8 cellular contexts compared by ENCODE assay signal in the genomic region with DNA sequence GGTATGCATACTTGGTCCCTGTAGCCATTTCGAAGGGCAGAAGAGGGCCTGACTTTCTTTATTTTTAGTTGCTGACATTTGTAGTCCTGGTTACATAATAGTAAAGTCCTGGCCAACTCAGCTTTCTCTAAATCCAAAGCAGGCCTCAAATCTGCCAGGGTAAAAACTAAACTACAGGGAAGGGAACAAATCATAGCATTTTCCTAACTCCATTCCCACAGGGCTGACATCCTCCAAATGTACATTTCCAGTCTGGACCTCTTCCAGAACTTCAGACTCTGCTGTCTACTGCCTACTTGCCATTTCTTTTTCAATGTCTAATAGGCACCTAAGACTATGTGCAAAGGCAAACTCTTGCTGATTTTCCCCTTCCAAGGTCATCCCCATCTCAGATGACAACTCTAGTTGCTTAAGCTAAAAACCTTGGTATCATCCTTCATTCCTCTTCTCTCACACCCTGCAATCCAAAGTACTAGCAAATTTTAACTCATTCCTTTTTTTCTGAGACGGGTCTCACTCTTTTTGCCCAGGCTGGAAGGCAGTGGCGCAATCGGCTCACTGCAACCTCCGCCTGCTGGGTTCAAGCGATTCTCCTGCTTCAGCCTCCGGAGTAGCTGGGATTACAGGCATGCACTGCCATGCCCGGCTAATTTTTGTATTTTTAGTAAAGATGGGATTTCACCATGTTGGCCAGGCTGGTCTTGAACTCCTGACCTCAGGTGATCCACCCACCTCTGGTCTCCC. TPM values are rescaled to one million over a fixed set of nuclear protein-coding genes. Genes with fewer than 3 reads are reported as not detected.
DNase-seq lines count a peak whose midpoint lies in the region.

No MANE protein-coding gene starts in this region.

- H3K36me3 Mint-ChIP-seq in T-helper 2 cell treated with Interferon-gamma antibody and Interleukin-4, amounts not matched to agents 5 μg/mL and 100 μg/mL, for 36 hours (ENCODE audit: low read depth), result peaks cover 62% of the 10 kb centered on the region
- H3K36me3 Mint-ChIP-seq in activated naive CD8-positive, alpha-beta T cell treated with anti-CD3 and anti-CD28 coated beads for 36 hours, result peaks cover 48% of the 10 kb centered on the region
- H3K36me3 Mint-ChIP-seq in immature natural killer cell, result peaks cover 8 to 44% (median 13%) of the 10 kb centered on the region in 3 donors

- H3K4me3 Mint-ChIP-seq in T-helper 2 cell treated with Interferon-gamma antibody and Interleukin-4, amounts not matched to agents 5 μg/mL and 100 μg/mL, for 36 hours, result peak overlapping the region; percentile 97
- peak overlapping the region; percentile 98 for H3K4me3 Mint-ChIP-seq in activated naive CD8-positive, alpha-beta T cell treated with anti-CD3 and anti-CD28 coated beads for 36 hours
- peak overlapping the region; percentile 56 to 99 (median 98) for H3K4me3 Mint-ChIP-seq in immature natural killer cell

- peaks cover 33% of the 10 kb centered on the region for H3K4me1 Mint-ChIP-seq in T-helper 2 cell treated with Interferon-gamma antibody and Interleukin-4, amounts not matched to agents 5 μg/mL and 100 μg/mL, for 36 hours (ENCODE audit: low read depth)
- H3K4me1 Mint-ChIP-seq in activated naive CD8-positive, alpha-beta T cell treated with anti-CD3 and anti-CD28 coated beads for 36 hours, result peaks cover 53% of the 10 kb centered on the region
- H3K4me1 Mint-ChIP-seq in immature natural killer cell, result peaks cover 45 to 46% of the 10 kb centered on the region in 2 donors

- no peak for DNase-seq in T-helper 2 cell treated with Interferon-gamma antibody and Interleukin-4, amounts not matched to agents 5 μg/mL and 100 μg/mL, for 36 hours (ENCODE audit: low spot score)
- DNase-seq in T-helper 2 cell, result no peak
- no peak for DNase-seq in activated naive CD8-positive, alpha-beta T cell treated with anti-CD3 and anti-CD28 coated beads for 36 hours
- no peak for DNase-seq in immature natural killer cell
- peak; percentile 11 for DNase-seq in stromal cell of bone marrow (ENCODE audit: low read depth)
- no peak for DNase-seq in RKO (ENCODE audit: low spot score)
- DNase-seq in stimulated activated CD4-positive, alpha-beta T cell treated with anti-CD3 and anti-CD28 coated beads, Interleukin-1b, Interleukin-23, amount 100 ng/mL, for 48 hours, result no peak
- DNase-seq in occipital lobe (lab: John Stamatoyannopoulos, UW), result no peak

- H3K27me3 Mint-ChIP-seq in T-helper 2 cell treated with Interferon-gamma antibody and Interleukin-4, amounts not matched to agents 5 μg/mL and 100 μg/mL, for 36 hours (ENCODE audit: low read depth), result peaks cover 5% of the 10 kb centered on the region
- peaks cover 4% of the 10 kb centered on the region for H3K27me3 Mint-ChIP-seq in activated naive CD8-positive, alpha-beta T cell treated with anti-CD3 and anti-CD28 coated beads for 36 hours
- H3K27me3 Mint-ChIP-seq in immature natural killer cell (ENCODE audit: low read depth in 3 of 3), result peaks cover 30 to 39% (median 38%) of the 10 kb centered on the region in 3 donors

- H3K27ac Mint-ChIP-seq in T-helper 2 cell treated with Interferon-gamma antibody and Interleukin-4, amounts not matched to agents 5 μg/mL and 100 μg/mL, for 36 hours, result peak overlapping the region; percentile 22
- peak overlapping the region; percentile 99 for H3K27ac Mint-ChIP-seq in activated naive CD8-positive, alpha-beta T cell treated with anti-CD3 and anti-CD28 coated beads for 36 hours
- peak overlapping the region; percentile 99 to 100 (median 100) for H3K27ac Mint-ChIP-seq in immature natural killer cell

- no peaks in the 10 kb centered on the region for H3K9me3 Mint-ChIP-seq in T-helper 2 cell treated with Interferon-gamma antibody and Interleukin-4, amounts not matched to agents 5 μg/mL and 100 μg/mL, for 36 hours
- no peaks in the 10 kb centered on the region for H3K9me3 Mint-ChIP-seq in activated naive CD8-positive, alpha-beta T cell treated with anti-CD3 and anti-CD28 coated beads for 36 hours
- no peaks in the 10 kb centered on the region for H3K9me3 Mint-ChIP-seq in immature natural killer cell

RNA-seq across cellular contexts. Expression of a gene that starts 2.0 kb away (rescaled TPM):
- 10 to 100 TPM; 30.7 to 33.4 TPM for total RNA-seq in activated naive CD8-positive, alpha-beta T cell treated with anti-CD3 and anti-CD28 coated beads for 36 hours
- polyA plus RNA-seq in immature natural killer cell, result 10 to 100 TPM; 22.8 to 38.8 (median 29.4) TPM
- 5.3 TPM for total RNA-seq in occipital lobe

RNA-seq across cellular contexts. Expression of a gene that starts 4.3 kb away (rescaled TPM):
- 10 to 100 TPM; 38.5 to 44.8 TPM for total RNA-seq in activated naive CD8-positive, alpha-beta T cell treated with anti-CD3 and anti-CD28 coated beads for 36 hours
- polyA plus RNA-seq in immature natural killer cell, result 1 to 10 TPM; 1.8 to 5.5 (median 2.7) TPM
- total RNA-seq in occipital lobe, result 2.0 TPM

RNA-seq across cellular contexts. Expression of a gene that starts 28.6 kb away (rescaled TPM):
- 10 to 100 TPM; 73.6 to 81.3 TPM for total RNA-seq in activated naive CD8-positive, alpha-beta T cell treated with anti-CD3 and anti-CD28 coated beads for 36 hours
- 10 to 100 TPM; 90.2 to 99.0 (median 93.8) TPM for polyA plus RNA-seq in immature natural killer cell
- total RNA-seq in occipital lobe, result 103 TPM

RNA-seq across cellular contexts. Expression of a gene that starts 30.5 kb away (rescaled TPM):
- total RNA-seq in activated naive CD8-positive, alpha-beta T cell treated with anti-CD3 and anti-CD28 coated beads for 36 hours, result 100 to 1,000 TPM; 423 to 460 TPM
- 100 to 1,000 TPM; 100 to 158 (median 114) TPM for polyA plus RNA-seq in immature natural killer cell
- total RNA-seq in occipital lobe, result 65.2 TPM

RNA-seq across cellular contexts. Expression of a gene that starts 31.5 kb away (rescaled TPM):
- total RNA-seq in activated naive CD8-positive, alpha-beta T cell treated with anti-CD3 and anti-CD28 coated beads for 36 hours, result 1 to 10 TPM; 1.5 to 1.7 TPM
- not detected for polyA plus RNA-seq in immature natural killer cell
- total RNA-seq in occipital lobe, result 50.2 TPM

Comparison
In these comparisons a context has a peak if more than half of its experiments do, and no peak if none do; other contexts are left out.
1. H3K27ac Mint-ChIP-seq: peak in every context shown above with its lines; median percentile 100 in immature natural killer cell; 99 in activated naive CD8-positive, alpha-beta T cell treated with anti-CD3 and anti-CD28 coated beads for 36 hours; 22 in T-helper 2 cell treated with Interferon-gamma antibody and Interleukin-4, amounts not matched to agents 5 μg/mL and 100 μg/mL, for 36 hours.
2. RNA of a gene that starts 4.3 kb away (total RNA-seq): 38.5 to 44.8 TPM in activated naive CD8-positive, alpha-beta T cell treated with anti-CD3 and anti-CD28 coated beads for 36 hours; 2.0 TPM in occipital lobe (single experiment); every median in the first group is over 10 times any median in the second.
3. Peak in every context shown above with its lines, with median percentiles within 50 percentile points of each other: H3K4me3 Mint-ChIP-seq.